In the genomic region with DNA sequence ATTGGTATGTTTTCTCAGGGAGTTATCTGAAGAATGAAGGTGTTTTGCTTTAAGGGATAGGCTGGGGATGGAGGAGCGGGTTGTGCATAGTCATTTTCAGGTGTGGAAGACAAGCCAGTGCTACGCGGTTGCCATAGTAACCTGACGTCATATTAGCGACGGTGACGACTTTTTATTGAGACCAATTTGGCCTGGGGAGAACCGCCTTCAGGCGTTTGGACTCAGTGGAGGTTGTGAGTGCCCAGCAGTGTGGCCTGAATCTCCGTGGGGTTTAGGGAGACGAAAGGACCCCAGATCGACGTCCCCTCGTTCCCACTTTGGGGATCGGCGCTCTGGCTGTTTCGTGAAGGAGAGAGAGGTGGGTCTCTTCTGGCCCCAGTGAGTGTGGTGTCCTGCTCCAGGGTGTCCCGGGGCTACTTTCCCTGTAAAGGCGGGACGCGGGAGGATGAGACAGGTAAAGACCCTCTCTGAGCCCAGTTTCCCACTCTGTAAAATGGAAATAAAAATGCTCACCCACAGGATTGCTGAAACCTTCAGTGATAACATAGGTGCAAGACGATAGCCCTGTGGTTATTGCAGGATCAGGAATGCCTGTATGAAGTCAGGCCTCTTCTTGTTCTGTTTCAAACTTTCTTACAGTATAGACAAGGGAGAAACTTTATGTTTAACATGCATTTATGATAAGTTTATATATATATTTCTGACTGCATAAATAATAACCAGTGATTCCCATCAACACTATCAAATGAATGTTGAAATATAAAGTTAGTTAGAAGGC, we compare ENCODE assay signal across 8 cellular contexts. TPM values are rescaled to one million over a fixed set of nuclear protein-coding genes. Genes with fewer than 3 reads are reported as not detected.
DNase-seq lines count a peak whose midpoint lies in the region; ATAC-seq and TF ChIP-seq lines count a peak whose summit lies in the region.

No MANE protein-coding gene starts in this region.

- H3K27ac ChIP-seq in body of pancreas = peak overlapping the region; percentile 19 to 72 (median 52)

- H3K36me3 ChIP-seq in body of pancreas (replicated peaks in 1 of 2; ENCODE audit: insufficient read depth in 1 of 2, low read depth in 2 of 2) = no peaks in the 10 kb centered on the region

- DNase-seq in NK-92 treated with Interleukin-12 subunit alpha and Interleukin-12 subunit beta, amount 100 ng/mL, for 24 hours (lab: John Stamatoyannopoulos, UW) = peak; percentile 35
- DNase-seq in NK-92 (lab: John Stamatoyannopoulos, UW; ENCODE audit: unreplicated experiment) = no peak
- DNase-seq in NCI-H187 treated with DMSO at 0.1 percent for 48 hours (lab: John Stamatoyannopoulos, UW) = peak; percentile 79
- peak; percentile 54 for DNase-seq in T1000 (lab: John Stamatoyannopoulos, UW)
- DNase-seq in body of pancreas = peak; percentile 86 to 91 (median 88)
- peak; percentile 39 for DNase-seq in skeletal muscle cell (ENCODE audit: low read depth)

- no peaks in the 10 kb centered on the region for H3K9me3 ChIP-seq in body of pancreas

- ATAC-seq in HG02970 (IDR thresholded peaks at IDR 0.05; ENCODE audit: low FRiP score, unreplicated experiment) (peak; percentile 94), body of pancreas (peak; percentile 99)

- TF ChIP-seq CTCF in body of pancreas (IDR thresholded peaks at IDR 0.05) = no peak

- 0% methylated on average over 1 to 22 of the region's 22 CpGs for WGBS in body of pancreas, 2 donors

- no peaks in the 10 kb centered on the region for H3K27me3 ChIP-seq in body of pancreas

- intact Hi-C loops in body of pancreas (cut with DNase I) = no loop called here

- H3K4me3 ChIP-seq in body of pancreas = peak overlapping the region in 1 of 2 donors; percentile 45
- H3K4me3 ChIP-seq in iPS-11a (ENCODE audit: low read depth, low read length) = peak overlapping the region; percentile 71
- peak overlapping the region; percentile 68 for H3K4me3 ChIP-seq in skeletal muscle cell (ENCODE audit: low read depth, low read length)

- TF ChIP-seq POLR2A in body of pancreas (IDR thresholded peaks at IDR 0.05) = peak in 2 of 3 donors; percentile 62 to 74

- H3K4me1 ChIP-seq in body of pancreas = no peaks in the 10 kb centered on the region

RNA-seq across cellular contexts. Expression of a gene that starts 48.6 kb away (rescaled TPM):
- total RNA-seq in body of pancreas = 1 to 10 TPM in 1 of 2 donors, under 1 TPM in 1; 0.99 to 3.6 TPM

RNA-seq across cellular contexts. Expression of a gene that starts 56.9 kb away (rescaled TPM):
- 1 to 10 TPM; 6.2 to 7.3 TPM for total RNA-seq in body of pancreas
